32 cellular contexts compared by ENCODE assay signal in the genomic region with DNA sequence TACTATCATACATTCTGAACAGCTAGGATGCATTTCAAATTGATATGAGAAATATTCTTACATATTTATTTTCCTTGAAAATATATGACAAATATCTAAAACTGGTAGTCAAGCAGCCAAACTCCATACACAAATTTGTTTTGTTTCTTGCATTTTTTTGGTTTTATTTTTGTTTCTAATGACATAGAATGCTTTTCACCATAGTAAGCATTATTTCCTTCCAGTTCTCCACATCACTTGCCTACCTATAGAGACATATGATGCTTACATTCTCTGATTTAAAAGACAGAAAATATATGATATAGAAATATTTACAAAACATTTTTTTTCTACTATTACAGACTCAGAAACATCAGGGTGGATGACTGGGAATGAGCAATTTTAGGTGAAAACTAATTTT.
DNase-seq lines count a peak whose midpoint lies in the region; ATAC-seq, FAIRE-seq and TF ChIP-seq lines count a peak whose summit lies in the region.
"Had no signal": no experiment of that assay in that cellular context is flagged by ENCODE, and none has a peak within 500 bp of the region (broad histone marks: within the 10 kb centered on the region; RNA-seq: fewer than 3 reads in every experiment).

No MANE protein-coding gene starts in this region.

- H3K36me3 ChIP-seq in HepG2 (replicated peaks in 1 of 2; ENCODE audit: control insufficient read depth in 1 of 2, insufficient read depth in 2 of 2, low read length in 2 of 2) = no peaks in the 10 kb centered on the region
- H3K36me3 ChIP-seq in right lobe of liver = no peaks in the 10 kb centered on the region
- no peaks in the 10 kb centered on the region for H3K36me3 ChIP-seq in IMR-90 (ENCODE audit: control insufficient read depth, insufficient read depth, low read length)
- no peaks in the 10 kb centered on the region for H3K36me3 ChIP-seq in tibial nerve
- H3K36me3 ChIP-seq: BE2C; BLaER1; BLaER1 treated with 17β-estradiol and CSF1 and Interleukin-3, amounts not matched to agents 10 nM and 100 nM had no signal

- no peaks in the 10 kb centered on the region for H4K20me1 ChIP-seq in HepG2 (ENCODE audit: insufficient read depth, low read length)
- no peaks in the 10 kb centered on the region for H4K20me1 ChIP-seq in IMR-90 (ENCODE audit: insufficient read depth, low read length)
- H4K20me1 ChIP-seq: BLaER1; BLaER1 treated with 17β-estradiol and CSF1 and Interleukin-3, amounts not matched to agents 10 nM and 100 nM had no signal

- no peaks in the 10 kb centered on the region for H3K79me2 ChIP-seq in HepG2 (ENCODE audit: insufficient read depth, low read length)

- no peak overlapping the region for H4K8ac ChIP-seq in IMR-90 (ENCODE audit: low read depth in 2 of 2, low read length in 2 of 2)

- CTCF ChIA-PET in HepG2 (lab: Yijun Ruan, JAX; ENCODE audit: low intra/inter-chr PET ratio, low total read pairs) (no interaction called here), A549 (lab: Yijun Ruan, JAX) (no interaction called here), IMR-90 (lab: Yijun Ruan, JAX) (no interaction called here)

- H3K27me3 ChIP-seq in HepG2 (ENCODE audit: control insufficient read depth in 1 of 2, insufficient read depth in 2 of 2, low read length in 2 of 2) = no peaks in the 10 kb centered on the region
- no peaks in the 10 kb centered on the region for H3K27me3 ChIP-seq in right lobe of liver
- H3K27me3 ChIP-seq in IMR-90 (ENCODE audit: control insufficient read depth, insufficient read depth, low read length) = no peaks in the 10 kb centered on the region
- no peaks in the 10 kb centered on the region for H3K27me3 ChIP-seq in tibial nerve
- H3K27me3 ChIP-seq: BE2C; BLaER1; BLaER1 treated with 17β-estradiol and CSF1 and Interleukin-3, amounts not matched to agents 10 nM and 100 nM had no signal

- H3K9ac ChIP-seq in HepG2 (ENCODE audit: insufficient read depth, low read depth, low read length) (no peak overlapping the region), IMR-90 (ENCODE audit: low read depth, low read length) (no peak overlapping the region)
- H3K9ac ChIP-seq: BLaER1; BLaER1 treated with 17β-estradiol and CSF1 and Interleukin-3, amounts not matched to agents 10 nM and 100 nM had no signal

- no peak overlapping the region for H2AK5ac ChIP-seq in IMR-90 (ENCODE audit: low read depth, low read length)

- intact Hi-C loops in HepG2 (cut with micrococcal nuclease; ENCODE audit: unreplicated experiment) (no loop called here), right lobe of liver (cut with DNase I) (no loop called here), IMR-90 (cut with micrococcal nuclease) (no loop called here)

- H3K27ac ChIP-seq in HepG2 (ENCODE audit: extremely low read length, insufficient read depth, low read length) (no peak overlapping the region), right lobe of liver (no peak overlapping the region), A549 (no peak overlapping the region), IMR-90 (ENCODE audit: insufficient read depth, low read length) (no peak overlapping the region), tibial nerve (no peak overlapping the region)
- H3K27ac ChIP-seq: 22Rv1; BLaER1; BLaER1 treated with 17β-estradiol and CSF1 and Interleukin-3, amounts not matched to agents 10 nM and 100 nM; C4-2B had no signal

- H4K5ac ChIP-seq in IMR-90 (ENCODE audit: low read depth, low read length) = no peak overlapping the region

- in situ Hi-C loops in HepG2 (cut with HindIII; ENCODE audit: extremely low pct_ligation_motif_present, low pct_unique_long_range_greater_than_20kb) (no loop called here), IMR-90 (cut with MboI; ENCODE audit: low sequenced_read_pairs) (no loop called here)

- TF ChIP-seq EP300 in HepG2 (IDR thresholded peaks at IDR 0.05; ENCODE audit: low read depth in 2 of 2, low read length in 2 of 2) (no peak), HepG2 (CRISPR knock-in tag; IDR thresholded peaks at IDR 0.05; ENCODE audit: borderline replicate concordance) (no peak), A549 (IDR thresholded peaks at IDR 0.05) (no peak), tibial nerve (IDR thresholded peaks at IDR 0.05) (no peak)

- H2AK9ac ChIP-seq in IMR-90 (replicated peaks; ENCODE audit: low read depth, low read length, poor library complexity) = no peak overlapping the region

- no peak overlapping the region for H2BK120ac ChIP-seq in IMR-90 (ENCODE audit: low read depth, low read length)

- dilution Hi-C loops in IMR-90 (cut with HindIII; ENCODE audit: low sequenced_read_pairs, unreplicated experiment) = no loop called here

- no peak overlapping the region for H2BK5ac ChIP-seq in IMR-90 (ENCODE audit: low read depth, low read length, poor library complexity, severe bottlenecking)

- FAIRE-seq in HepG2 (lab: Jason Lieb, UNC) = no peak
- FAIRE-seq in A549 (lab: Jason Lieb, UNC) = no peak
- FAIRE-seq: A204.1, D721Med had no signal

- H3K79me1 ChIP-seq in IMR-90 (ENCODE audit: low read depth in 1 of 2, low read length in 2 of 2) = no peaks in the 10 kb centered on the region

- TF ChIP-seq RAD21 in HepG2 (CRISPR knock-in tag; IDR thresholded peaks at IDR 0.05) (no peak), A549 (conservative IDR thresholded peaks at IDR 0.05 in 1 of 2, IDR thresholded peaks at IDR 0.05 in 1 of 2) (no peak), IMR-90 (IDR thresholded peaks at IDR 0.05; ENCODE audit: low read length) (no peak)

- no TSS peak for BruUV-seq in HepG2 (replicated peaks; lab: Mats Ljungman, UMichigan)
- no TSS peak for BruUV-seq in IMR-90 (replicated peaks; lab: Mats Ljungman, UMichigan)

- H3K14ac ChIP-seq in IMR-90 (replicated peaks; ENCODE audit: low read depth, low read length) = no peak overlapping the region

- DNase-seq in HepG2 (ENCODE audit: low spot score) = no peak
- DNase-seq in right lobe of liver = no peak
- no peak for DNase-seq in A549 (ENCODE audit: low read depth in 1 of 2, low spot score in 1 of 2)
- no peak for DNase-seq in IMR-90
- DNase-seq in tibial nerve (ENCODE audit: low spot score in 2 of 2) = no peak
- DNase-seq in NCI-H82 treated with DMSO at 0.1 percent for 48 hours (lab: John Stamatoyannopoulos, UW; ENCODE audit: unreplicated experiment) = no peak
- DNase-seq: 8988T; ACHN; AML-193; BE2C; C1 segment of cervical spinal cord; Caco-2; Calu3; CD4-positive, alpha-beta memory T cell; CD4-positive, alpha-beta T cell; CD4-positive, CD25-positive, alpha-beta regulatory T cell; CD8-positive, alpha-beta memory T cell; CD8-positive, alpha-beta T cell; COR-L47; DMS 273 treated with DMSO at 0.1 percent for 48 hours; DMS153; DMS53; DMS79; DMS79 treated with DMSO at 0.1 percent for 48 hours; DND-41; EL had no signal

- POLR2A ChIA-PET in HepG2 (lab: Yijun Ruan, JAX) = no interaction called here
- POLR2A ChIA-PET in A549 (lab: Yijun Ruan, JAX) = no interaction called here
- POLR2A ChIA-PET in IMR-90 (lab: Charles Lee; ENCODE audit: unreplicated experiment) = no interaction called here

- ATAC-seq in HepG2 (no peak), right lobe of liver (no peak), A549 (no peak), IMR-90 (ENCODE audit: low read depth) (no peak)
- ATAC-seq: CD8-positive, alpha-beta T cell had no signal

- H3K4me3 ChIP-seq in HepG2 (replicated peaks in 1 of 3; ENCODE audit: insufficient read depth in 1 of 3, low read depth in 2 of 3, low read length in 3 of 3) = no peak overlapping the region
- H3K4me3 ChIP-seq in right lobe of liver = no peak overlapping the region
- no peak overlapping the region for H3K4me3 ChIP-seq in A549
- no peak overlapping the region for H3K4me3 ChIP-seq in IMR-90 (ENCODE audit: insufficient read depth, low read depth, low read length)
- H3K4me3 ChIP-seq in tibial nerve = no peak overlapping the region
- H3K4me3 ChIP-seq: BLaER1; BLaER1 treated with 17β-estradiol and CSF1 and Interleukin-3, amounts not matched to agents 10 nM and 100 nM had no signal

- H3K9me3 ChIP-seq in HepG2 (ENCODE audit: low read length) (peaks cover 81% of the 10 kb centered on the region), right lobe of liver (no peaks in the 10 kb centered on the region), A549 (no peaks in the 10 kb centered on the region), IMR-90 (ENCODE audit: control insufficient read depth, insufficient read depth, low read length) (no peaks in the 10 kb centered on the region), tibial nerve (peaks cover 0 to 12% (median 0%) of the 10 kb centered on the region in 4 donors)
- H3K9me3 ChIP-seq: BE2C, BLaER1, Caco-2 had no signal

- H3K4me2 ChIP-seq in HepG2 (ENCODE audit: low read depth, low read length) = no peak overlapping the region
- no peak overlapping the region for H3K4me2 ChIP-seq in A549
- H3K4me2 ChIP-seq in IMR-90 (ENCODE audit: low read depth, low read length) = no peak overlapping the region
- H3K4me2 ChIP-seq: BLaER1; BLaER1 treated with 17β-estradiol and CSF1 and Interleukin-3, amounts not matched to agents 10 nM and 100 nM had no signal

- no peak overlapping the region for H3K4ac ChIP-seq in IMR-90 (ENCODE audit: low read depth, low read length)

- no peak overlapping the region for H2BK15ac ChIP-seq in IMR-90 (ENCODE audit: low read depth, low read length)

- TF ChIP-seq POLR2A in HepG2 (IDR thresholded peaks at IDR 0.05; ENCODE audit: insufficient read depth in 1 of 2, low read depth in 2 of 2, low read length in 2 of 2) (no peak), right lobe of liver (IDR thresholded peaks at IDR 0.05) (no peak), A549 (IDR thresholded peaks at IDR 0.05; ENCODE audit: low read length) (no peak), IMR-90 (IDR thresholded peaks at IDR 0.05; ENCODE audit: low read depth, low read length) (no peak), tibial nerve (IDR thresholded peaks at IDR 0.05) (no peak)

- no peak overlapping the region for H2BK20ac ChIP-seq in IMR-90 (ENCODE audit: low read depth, low read length)

- H3K4me1 ChIP-seq in HepG2 (ENCODE audit: insufficient read depth, low read length) (no peaks in the 10 kb centered on the region), right lobe of liver (no peaks in the 10 kb centered on the region), A549 (no peaks in the 10 kb centered on the region), IMR-90 (ENCODE audit: control insufficient read depth, insufficient read depth, low read length) (no peaks in the 10 kb centered on the region), tibial nerve (no peaks in the 10 kb centered on the region)
- H3K4me1 ChIP-seq: BE2C, BLaER1, Caco-2 had no signal

- no peaks in the 10 kb centered on the region for H3K9me1 ChIP-seq in IMR-90 (ENCODE audit: insufficient read depth, low read length)

- H2AFZ ChIP-seq in HepG2 (ENCODE audit: low read length) (no peak overlapping the region), IMR-90 (replicated peaks; ENCODE audit: low read length, poor library complexity) (no peak overlapping the region)

- H3K56ac ChIP-seq in IMR-90 (ENCODE audit: extremely low read depth, insufficient read depth, low read length) = no peak overlapping the region

- H4K91ac ChIP-seq in IMR-90 (ENCODE audit: insufficient read depth, low read depth, low read length) = no peak overlapping the region

- H3K18ac ChIP-seq in IMR-90 (ENCODE audit: low read depth, low read length) = no peak overlapping the region

- H3K23ac ChIP-seq in IMR-90 (ENCODE audit: low read depth, low read length) = no peak overlapping the region

- TF ChIP-seq CTCF in HepG2 (CRISPR knock-in tag; IDR thresholded peaks at IDR 0.05) (no peak), right lobe of liver (IDR thresholded peaks at IDR 0.05) (no peak), A549 (IDR thresholded peaks at IDR 0.05) (no peak), IMR-90 (conservative IDR thresholded peaks at IDR 0.05; ENCODE audit: low read depth, low read length) (no peak), tibial nerve (IDR thresholded peaks at IDR 0.05) (no peak)

Comparison
In these comparisons a context has a peak if more than half of its experiments do, and no peak if none do; other contexts are left out.
1. Of the 38 proteins assayed by ChIP-seq in both HepG2 and A549: peak only in HepG2: none; only in A549: none; in both: MAFK; in neither: 37.